Comparison of ENCODE assay signal across 14 cellular contexts in genomic region chr15:22887157-22887951, GRCh38. TPM values are rescaled to one million over a fixed set of nuclear protein-coding genes. Genes with fewer than 3 reads are reported as not detected.
DNase-seq lines count a peak whose midpoint lies in the region; ATAC-seq and TF ChIP-seq lines count a peak whose summit lies in the region.
"Had no signal": no experiment of that assay in that cellular context is flagged by ENCODE, and none has a peak within 500 bp of the region (broad histone marks: within the 10 kb centered on the region; RNA-seq: fewer than 3 reads in every experiment).

No MANE protein-coding gene starts in this region.

- peaks cover 27% of the 10 kb centered on the region for H3K4me1 Mint-ChIP-seq in HFFc6 (ENCODE audit: low read depth)
- H3K4me1 Mint-ChIP-seq in progenitor cell of endocrine pancreas (ENCODE audit: low read depth) = peaks cover 2% of the 10 kb centered on the region
- H3K4me1 Mint-ChIP-seq in immature natural killer cell = peaks cover 12 to 17% of the 10 kb centered on the region in 2 donors
- H3K4me1 Mint-ChIP-seq: activated naive CD8-positive, alpha-beta T cell treated with anti-CD3 and anti-CD28 coated beads, Interleukin-2, amount 50 U/mL, for 24 hours; naive B cell had no signal

- H3K9me3 Mint-ChIP-seq in HFFc6 = no peaks in the 10 kb centered on the region
- H3K9me3 Mint-ChIP-seq in progenitor cell of endocrine pancreas (ENCODE audit: low read depth) = no peaks in the 10 kb centered on the region
- H3K9me3 Mint-ChIP-seq in immature natural killer cell = no peaks in the 10 kb centered on the region
- H3K9me3 Mint-ChIP-seq: activated CD4-positive, alpha-beta memory T cell treated with anti-CD3 and anti-CD28 coated beads for 36 hours; activated naive CD8-positive, alpha-beta T cell treated with anti-CD3 and anti-CD28 coated beads, Interleukin-2, amount 50 U/mL, for 24 hours; naive B cell had no signal

- H3K4me3 Mint-ChIP-seq in HFFc6 (peak overlapping the region; percentile 73), progenitor cell of endocrine pancreas (ENCODE audit: low read depth) (no peak overlapping the region), immature natural killer cell (no peak overlapping the region)
- H3K4me3 Mint-ChIP-seq: activated CD4-positive, alpha-beta memory T cell treated with anti-CD3 and anti-CD28 coated beads for 36 hours; activated naive CD8-positive, alpha-beta T cell treated with anti-CD3 and anti-CD28 coated beads, Interleukin-2, amount 50 U/mL, for 24 hours; naive B cell had no signal

- H3K27ac Mint-ChIP-seq in HFFc6 (peak overlapping the region; percentile 97), progenitor cell of endocrine pancreas (no peak overlapping the region), immature natural killer cell (no peak overlapping the region)
- H3K27ac Mint-ChIP-seq: activated CD4-positive, alpha-beta memory T cell treated with anti-CD3 and anti-CD28 coated beads for 36 hours; activated naive CD8-positive, alpha-beta T cell treated with anti-CD3 and anti-CD28 coated beads, Interleukin-2, amount 50 U/mL, for 24 hours had no signal

- H3K27me3 Mint-ChIP-seq in HFFc6 (ENCODE audit: insufficient read depth) (peaks cover 2% of the 10 kb centered on the region), progenitor cell of endocrine pancreas (no peaks in the 10 kb centered on the region), immature natural killer cell (ENCODE audit: low read depth in 3 of 3) (peaks cover 0 to 3% (median 0%) of the 10 kb centered on the region in 3 donors)
- H3K27me3 Mint-ChIP-seq: activated CD4-positive, alpha-beta memory T cell treated with anti-CD3 and anti-CD28 coated beads for 36 hours; activated naive CD8-positive, alpha-beta T cell treated with anti-CD3 and anti-CD28 coated beads, Interleukin-2, amount 50 U/mL, for 24 hours; naive B cell had no signal

- TF ChIP-seq CTCF in HFFc6 (IDR thresholded peaks at IDR 0.05) (no peak), progenitor cell of endocrine pancreas (IDR thresholded peaks at IDR 0.05; ENCODE audit: unreplicated experiment) (no peak)

- peak; percentile 32 for ATAC-seq in left colon
- ATAC-seq: activated naive CD8-positive, alpha-beta T cell treated with anti-CD3 and anti-CD28 coated beads, Interleukin-2, amount 50 U/mL, for 24 hours had no signal

- DNase-seq in A172 (ENCODE audit: low spot score) = peak; percentile 82
- peak; percentile 84 for DNase-seq in HFFc6
- DNase-seq in left colon = peak in 1 of 2 donors; percentile 39
- no peak for DNase-seq in progenitor cell of endocrine pancreas (ENCODE audit: low spot score, unreplicated experiment)
- no peak for DNase-seq in NCI-H2081 treated with DMSO at 0.1 percent for 48 hours (lab: John Stamatoyannopoulos, UW)
- no peak for DNase-seq in NCI-H446 treated with DMSO at 0.1 percent for 48 hours (lab: John Stamatoyannopoulos, UW)
- DNase-seq in immature natural killer cell = no peak
- DNase-seq: activated CD4-positive, alpha-beta memory T cell treated with anti-CD3 and anti-CD28 coated beads for 36 hours; activated naive CD8-positive, alpha-beta T cell treated with anti-CD3 and anti-CD28 coated beads, Interleukin-2, amount 50 U/mL, for 24 hours; esophagus squamous epithelium; naive B cell; NCI-H1417 treated with DMSO at 0.1 percent for 48 hours; PC-9 had no signal

- peak overlapping the region; percentile 13 for H3K27ac ChIP-seq in cingulate gyrus (ENCODE audit: low read depth, low read length)
- H3K27ac ChIP-seq: esophagus squamous epithelium had no signal

- intact Hi-C loops in left colon (cut with DNase I, micrococcal nuclease) = no loop called here

- H3K36me3 Mint-ChIP-seq in HFFc6 (ENCODE audit: low read depth) = peaks cover 37% of the 10 kb centered on the region
- peaks cover 21% of the 10 kb centered on the region for H3K36me3 Mint-ChIP-seq in progenitor cell of endocrine pancreas (ENCODE audit: insufficient read depth)
- H3K36me3 Mint-ChIP-seq in immature natural killer cell = no peaks in the 10 kb centered on the region
- H3K36me3 Mint-ChIP-seq: activated CD4-positive, alpha-beta memory T cell treated with anti-CD3 and anti-CD28 coated beads for 36 hours; naive B cell had no signal

RNA-seq across cellular contexts. Expression of gene NIPA2, which starts 48.9 kb away (rescaled TPM):
- 96.1 and 118 TPM in 2 replicates for total RNA-seq in A172 (2014; rRNA removed; shearing (Covaris generic))
- 10 to 100 TPM; 71.7 to 92.4 (median 76.6) TPM for total RNA-seq in HFFc6 (2021; fragmentation: NEBNext Ultra II Directional; extraction: Animal tissue kit (Norgen Biotek cat#: 25700))
- total RNA-seq in left colon = 10 to 100 TPM; 78.8 to 82.7 TPM
- total RNA-seq in progenitor cell of endocrine pancreas = 34.3 and 42.0 TPM in 2 replicates
- polyA plus RNA-seq in immature natural killer cell = 10 to 100 TPM; 43.6 to 92.3 (median 81.9) TPM

Comparison
In these comparisons a context has a peak if more than half of its experiments do, and no peak if none do; other contexts are left out.
1. DNase-seq: peak in A172 (single experiment) and HFFc6 (single experiment); none in progenitor cell of endocrine pancreas (single experiment), NCI-H2081 treated with DMSO at 0.1 percent for 48 hours (single experiment), NCI-H446 treated with DMSO at 0.1 percent for 48 hours (single experiment) and immature natural killer cell (0 of 3).